Comparison of ENCODE assay signal across 22 cellular contexts in the genomic region with DNA sequence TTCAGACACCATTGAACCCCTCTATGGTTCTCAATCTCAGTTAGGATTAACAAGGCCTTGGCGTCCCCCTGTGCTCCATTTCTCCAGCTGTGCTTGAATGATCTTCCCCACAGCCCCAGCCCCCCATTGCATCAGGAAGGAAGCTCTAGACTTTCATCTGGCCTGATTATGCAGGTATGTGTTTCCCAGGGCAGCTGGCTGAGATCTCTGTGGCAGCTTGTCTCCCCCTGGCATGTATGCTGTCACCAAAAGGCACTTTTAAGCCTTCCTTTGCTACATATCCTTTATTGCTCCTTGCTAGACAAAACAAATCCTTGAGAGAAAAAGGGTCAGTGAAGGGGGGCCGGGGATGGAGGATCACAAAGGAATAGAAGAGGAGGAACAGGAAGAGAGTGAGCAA.
A peak's percentile ranks its signal among the peaks of the same experiment; 100 is the strongest.
DNase-seq lines count a peak whose midpoint lies in the region; TF ChIP-seq lines count a peak whose summit lies in the region.
"Had no signal": no experiment of that assay in that cellular context is flagged by ENCODE, and none has a peak within 500 bp of the region (broad histone marks: within the 10 kb centered on the region; RNA-seq: fewer than 3 reads in every experiment).

No MANE protein-coding gene starts in this region.

- CTCF ChIA-PET in OCI-LY7 (lab: Charles Lee; ENCODE audit: unreplicated experiment) = no interaction called here

- H3K27ac ChIP-seq in BLaER1 treated with 17β-estradiol and CSF1 and Interleukin-3, amounts not matched to agents 10 nM and 100 nM = no peak overlapping the region
- H3K27ac ChIP-seq in OCI-LY7 (ENCODE audit: low read depth, low read length, poor library complexity, severe bottlenecking) = no peak overlapping the region
- H3K27ac ChIP-seq: heart left ventricle, SJCRH30, transverse colon had no signal

- H3K9ac ChIP-seq in BLaER1 treated with 17β-estradiol and CSF1 and Interleukin-3, amounts not matched to agents 10 nM and 100 nM = no peak overlapping the region
- no peak overlapping the region for H3K9ac ChIP-seq in iPS-15b (ENCODE audit: low read depth, low read length)

- H3K36me3 Mint-ChIP-seq in nephron progenitor cell (ENCODE audit: low read depth) = no peaks in the 10 kb centered on the region

- peak overlapping the region; percentile 92 for H2AFZ ChIP-seq in OCI-LY7 (ENCODE audit: low read length)

- BruUV-seq in OCI-LY7 (replicated peaks; lab: Mats Ljungman, UMichigan) = no TSS peak

- H3K27ac Mint-ChIP-seq in nephron progenitor cell = peak overlapping the region; percentile 19
- H3K27ac Mint-ChIP-seq: activated naive CD4-positive, alpha-beta T cell treated with anti-CD3 and anti-CD28 coated beads for 36 hours; B cell had no signal

- H3K9me3 ChIP-seq in BLaER1 treated with 17β-estradiol and CSF1 and Interleukin-3, amounts not matched to agents 10 nM and 100 nM (replicated peaks in 1 of 11) = no peaks in the 10 kb centered on the region
- H3K9me3 ChIP-seq in OCI-LY7 (ENCODE audit: low read length) (no peaks in the 10 kb centered on the region), iPS-15b (ENCODE audit: control insufficient read depth, insufficient read depth, low read length) (peaks cover 4% of the 10 kb centered on the region)
- H3K9me3 ChIP-seq: heart left ventricle, SJCRH30, transverse colon had no signal

- intact Hi-C loops in OCI-LY7 (cut with micrococcal nuclease; ENCODE audit: unreplicated experiment) = no loop called here

- H3K4me3 ChIP-seq in BLaER1 treated with 17β-estradiol and CSF1 and Interleukin-3, amounts not matched to agents 10 nM and 100 nM = no peak overlapping the region
- no peak overlapping the region for H3K4me3 ChIP-seq in OCI-LY7 (ENCODE audit: low read depth, low read length, poor library complexity, severe bottlenecking)
- peak overlapping the region; percentile 9 for H3K4me3 ChIP-seq in iPS-15b (ENCODE audit: low read depth, low read length)
- H3K4me3 ChIP-seq: heart left ventricle, SJCRH30, transverse colon had no signal

- H3K4me1 Mint-ChIP-seq in nephron progenitor cell = peaks cover 16% of the 10 kb centered on the region
- H3K4me1 Mint-ChIP-seq: B cell had no signal

- no peaks in the 10 kb centered on the region for H4K20me1 ChIP-seq in BLaER1 treated with 17β-estradiol and CSF1 and Interleukin-3, amounts not matched to agents 10 nM and 100 nM
- H4K20me1 ChIP-seq in OCI-LY7 (ENCODE audit: insufficient read depth, low read length) = no peaks in the 10 kb centered on the region

- no peaks in the 10 kb centered on the region for H3K9me3 Mint-ChIP-seq in nephron progenitor cell

- H3K36me3 ChIP-seq in BLaER1 treated with 17β-estradiol and CSF1 and Interleukin-3, amounts not matched to agents 10 nM and 100 nM = no peaks in the 10 kb centered on the region
- H3K36me3 ChIP-seq in OCI-LY7 (ENCODE audit: insufficient read depth, low read length) (no peaks in the 10 kb centered on the region), iPS-15b (ENCODE audit: control insufficient read depth, insufficient read depth, low read length) (no peaks in the 10 kb centered on the region)
- H3K36me3 ChIP-seq: heart left ventricle, SJCRH30, transverse colon had no signal

- H3K4me1 ChIP-seq in BLaER1 treated with 17β-estradiol and CSF1 and Interleukin-3, amounts not matched to agents 10 nM and 100 nM = peaks cover 7 to 11% (median 9%) of the 10 kb centered on the region in 10 experiments; a peak in 16 of 20 replicates
- H3K4me1 ChIP-seq in OCI-LY7 (ENCODE audit: insufficient read depth, low read length, poor library complexity, severe bottlenecking) (peaks cover 12% of the 10 kb centered on the region), iPS-15b (ENCODE audit: control insufficient read depth, insufficient read depth, low read length) (peaks cover 10% of the 10 kb centered on the region)
- H3K4me1 ChIP-seq: heart left ventricle, SJCRH30 had no signal

- H3K27me3 Mint-ChIP-seq in nephron progenitor cell (ENCODE audit: low read depth, poor library complexity) = no peaks in the 10 kb centered on the region
- H3K27me3 Mint-ChIP-seq: B cell had no signal

- H3K79me2 ChIP-seq in OCI-LY7 (ENCODE audit: insufficient read depth, low read depth, low read length) = no peaks in the 10 kb centered on the region

- DNase-seq in OCI-LY7 (ENCODE audit: low spot score) (peak; percentile 19), nephron progenitor cell (peak; percentile 4), kidney tubule cell (ENCODE audit: low spot score) (no peak), NCI-H2196 treated with DMSO at 0.1 percent for 48 hours (lab: John Stamatoyannopoulos, UW; ENCODE audit: unreplicated experiment) (no peak), SK-N-DZ (ENCODE audit: low spot score) (no peak), NCI-H2196 (lab: John Stamatoyannopoulos, UW; ENCODE audit: unreplicated experiment) (no peak)
- DNase-seq: activated CD4-positive, alpha-beta T cell treated with anti-CD3 and anti-CD28 coated beads, Interleukin-2, amount 50 U/mL, for 4 hours; activated naive CD4-positive, alpha-beta T cell treated with anti-CD3 and anti-CD28 coated beads for 36 hours; effector memory CD4-positive, alpha-beta T cell; foreskin fibroblast; heart left ventricle; mammary epithelial cell; NCI-H1092; NCI-H2081; NCI-H748 treated with DMSO at 0.1 percent for 48 hours; retina; SJCRH30; small intestine; transverse colon had no signal

- no peaks in the 10 kb centered on the region for H3K9me2 ChIP-seq in OCI-LY7 (ENCODE audit: insufficient read depth, low read length)

- no peak for TF ChIP-seq CTCF in OCI-LY7 (conservative IDR thresholded peaks at IDR 0.05; ENCODE audit: low read length)
- no peak for TF ChIP-seq CTCF in nephron progenitor cell (IDR thresholded peaks at IDR 0.05)

- no peaks in the 10 kb centered on the region for H3K27me3 ChIP-seq in BLaER1 treated with 17β-estradiol and CSF1 and Interleukin-3, amounts not matched to agents 10 nM and 100 nM
- H3K27me3 ChIP-seq in iPS-15b (ENCODE audit: control insufficient read depth, insufficient read depth, low read length) = no peaks in the 10 kb centered on the region
- H3K27me3 ChIP-seq: heart left ventricle, SJCRH30, transverse colon had no signal

- peak overlapping the region in 8 of 11 experiments; percentile 23 to 52 (median 43); a peak in 16 of 22 replicates for H3K4me2 ChIP-seq in BLaER1 treated with 17β-estradiol and CSF1 and Interleukin-3, amounts not matched to agents 10 nM and 100 nM
- peak overlapping the region; percentile 39 for H3K4me2 ChIP-seq in OCI-LY7 (ENCODE audit: low read length)

- H3K4me3 Mint-ChIP-seq in nephron progenitor cell = no peak overlapping the region
- H3K4me3 Mint-ChIP-seq: activated naive CD4-positive, alpha-beta T cell treated with anti-CD3 and anti-CD28 coated beads for 36 hours; B cell had no signal

- POLR2A ChIA-PET in OCI-LY7 (lab: Charles Lee) = interaction anchor here (0.6 to 1.7 kb wide), 4 partner anchors 15 to 519 kb away, joined by 3 to 4 read pairs (median 3); no protein-coding TSS in a partner anchor

Comparison
In these comparisons a context has a peak if more than half of its experiments do, and no peak if none do; other contexts are left out.
1. DNase-seq: peak in OCI-LY7 (single experiment) and nephron progenitor cell (single experiment); none in kidney tubule cell (single experiment), NCI-H2196 treated with DMSO at 0.1 percent for 48 hours (single experiment), SK-N-DZ (single experiment) and NCI-H2196 (single experiment).